Comparison of ENCODE assay signal across 28 cellular contexts in genomic region chr19:29308977-29309520, GRCh38.
DNase-seq lines count a peak whose midpoint lies in the region; ATAC-seq, FAIRE-seq and TF ChIP-seq lines count a peak whose summit lies in the region.
"Had no signal": no experiment of that assay in that cellular context is flagged by ENCODE, and none has a peak within 500 bp of the region (broad histone marks: within the 10 kb centered on the region; RNA-seq: fewer than 3 reads in every experiment).

No MANE protein-coding gene starts in this region.

- TF ChIP-seq EP300 in neural cell (conservative IDR thresholded peaks at IDR 0.05; ENCODE audit: poor library complexity, severe bottlenecking): no peak

- H3K9me2 ChIP-seq in neural cell (ENCODE audit: insufficient read depth, low read length): no peaks in the 10 kb centered on the region

- CTCF ChIA-PET in activated CD4-positive, alpha-beta T cell treated with anti-CD3 and anti-CD28 coated beads for 36 hours (lab: Charles Lee): no interaction called here

- no peaks in the 10 kb centered on the region for H3K4me1 Mint-ChIP-seq in activated CD4-positive, alpha-beta T cell treated with anti-CD3 and anti-CD28 coated beads for 36 hours
- H3K4me1 Mint-ChIP-seq: nephron had no signal

- FAIRE-seq in GM19239 (lab: Jason Lieb, UNC): no peak
- FAIRE-seq: GM12878, small intestine had no signal

- H3K4me2 ChIP-seq in neural cell (ENCODE audit: low read length): peak overlapping the region; percentile 41

- peak overlapping the region; percentile 38 for H3K9ac ChIP-seq in neural cell (ENCODE audit: low read length)

- peak overlapping the region; percentile 54 for H3K4me3 ChIP-seq in neural cell (ENCODE audit: low read length)
- H3K4me3 ChIP-seq: GM12878, SJSA1, upper lobe of right lung had no signal

- peak; percentile 49 for DNase-seq in DMS53 (lab: John Stamatoyannopoulos, UW)
- DNase-seq in DMS53 treated with DMSO at 0.1 percent for 48 hours (lab: John Stamatoyannopoulos, UW; ENCODE audit: unreplicated experiment): no peak
- DNase-seq in NCI-H1436 treated with DMSO at 0.1 percent for 48 hours (lab: John Stamatoyannopoulos, UW): peak; percentile 81
- DNase-seq in NCI-H774 (lab: John Stamatoyannopoulos, UW): peak; percentile 85
- no peak for DNase-seq in GM19239 (ENCODE audit: insufficient read length, low spot score)
- no peak for DNase-seq in activated CD4-positive, alpha-beta T cell treated with anti-CD3 and anti-CD28 coated beads for 36 hours
- DNase-seq: activated CD4-positive, alpha-beta memory T cell treated with anti-CD3 and anti-CD28 coated beads for 36 hours; activated naive CD4-positive, alpha-beta T cell treated with anti-CD3 and anti-CD28 coated beads for 36 hours; activated T-cell treated with anti-CD3 and anti-CD28 coated beads, Interleukin-2, amount 50 U/mL, for 1 hour; AML-193; aorta; Caco-2; erythroblast; foreskin melanocyte; GDM1; NCI-H69; small intestine; stimulated activated CD4-positive, alpha-beta T cell treated with anti-CD3 and anti-CD28 coated beads, Interleukin-4, amount 100 ng/mL, for 24 hours; T-helper 17 cell; upper lobe of right lung; WERI-Rb-1 had no signal

- H3K36me3 ChIP-seq in neural cell (ENCODE audit: insufficient read depth, low read length): no peaks in the 10 kb centered on the region
- H3K36me3 ChIP-seq: SJSA1, upper lobe of right lung, WERI-Rb-1 had no signal

- POLR2A ChIA-PET in activated CD4-positive, alpha-beta T cell treated with anti-CD3 and anti-CD28 coated beads for 36 hours (lab: Charles Lee): no interaction called here

- no peaks in the 10 kb centered on the region for H3K9me3 Mint-ChIP-seq in activated CD4-positive, alpha-beta T cell treated with anti-CD3 and anti-CD28 coated beads for 36 hours (ENCODE audit: low read depth)
- H3K9me3 Mint-ChIP-seq: activated CD4-positive, alpha-beta memory T cell treated with anti-CD3 and anti-CD28 coated beads for 36 hours; activated naive CD4-positive, alpha-beta T cell treated with anti-CD3 and anti-CD28 coated beads for 36 hours; central memory CD8-positive, alpha-beta T cell; nephron had no signal

- no peak for TF ChIP-seq CTCF in neural cell (IDR thresholded peaks at IDR 0.05; ENCODE audit: poor library complexity, severe bottlenecking)

- no peaks in the 10 kb centered on the region for H3K9me3 ChIP-seq in neural cell (ENCODE audit: low read length)
- H3K9me3 ChIP-seq: Caco-2, SJSA1, upper lobe of right lung had no signal

- no peak overlapping the region for H3K27ac ChIP-seq in neural cell (ENCODE audit: low read length)
- H3K27ac ChIP-seq: 22Rv1, SJSA1, upper lobe of right lung, WERI-Rb-1 had no signal

- intact Hi-C loops in activated CD4-positive, alpha-beta T cell treated with anti-CD3 and anti-CD28 coated beads for 36 hours (cut with DNase I, micrococcal nuclease): loop anchor here in 1 of 2 experiments (10.0 kb wide), 1 partner anchor 216 kb away; the partner anchor contains the start of gene VSTM2B

- H3K27me3 ChIP-seq in neural cell (ENCODE audit: insufficient read depth, low read depth, low read length): peaks cover 3% of the 10 kb centered on the region
- H3K27me3 ChIP-seq: SJSA1 had no signal

- TF ChIP-seq RAD21 in neural cell (conservative IDR thresholded peaks at IDR 0.05): no peak

- no peak overlapping the region for H3K4me3 Mint-ChIP-seq in activated CD4-positive, alpha-beta T cell treated with anti-CD3 and anti-CD28 coated beads for 36 hours
- H3K4me3 Mint-ChIP-seq: activated CD4-positive, alpha-beta memory T cell treated with anti-CD3 and anti-CD28 coated beads for 36 hours; activated naive CD4-positive, alpha-beta T cell treated with anti-CD3 and anti-CD28 coated beads for 36 hours; central memory CD8-positive, alpha-beta T cell; nephron; T-helper 17 cell had no signal

- H4K20me1 ChIP-seq in neural cell (ENCODE audit: insufficient read depth): no peaks in the 10 kb centered on the region

- H3K27me3 Mint-ChIP-seq in activated CD4-positive, alpha-beta T cell treated with anti-CD3 and anti-CD28 coated beads for 36 hours: peaks cover 29% of the 10 kb centered on the region

- H3K79me2 ChIP-seq in neural cell (replicated peaks; ENCODE audit: insufficient read depth, low read length): no peaks in the 10 kb centered on the region

- no peaks in the 10 kb centered on the region for H3F3A ChIP-seq in neural cell (ENCODE audit: insufficient read depth, low read length, poor library complexity, severe bottlenecking)

- H3K27ac Mint-ChIP-seq in activated CD4-positive, alpha-beta T cell treated with anti-CD3 and anti-CD28 coated beads for 36 hours: no peak overlapping the region
- H3K27ac Mint-ChIP-seq: activated CD4-positive, alpha-beta memory T cell treated with anti-CD3 and anti-CD28 coated beads for 36 hours; activated naive CD4-positive, alpha-beta T cell treated with anti-CD3 and anti-CD28 coated beads for 36 hours; nephron; T-helper 17 cell had no signal

- no peaks in the 10 kb centered on the region for H3K36me3 Mint-ChIP-seq in activated CD4-positive, alpha-beta T cell treated with anti-CD3 and anti-CD28 coated beads for 36 hours (ENCODE audit: low read depth)
- H3K36me3 Mint-ChIP-seq: activated CD4-positive, alpha-beta memory T cell treated with anti-CD3 and anti-CD28 coated beads for 36 hours had no signal

- ATAC-seq in GM19463 (IDR thresholded peaks at IDR 0.05; ENCODE audit: unreplicated experiment): no peak
- ATAC-seq in activated CD4-positive, alpha-beta T cell treated with anti-CD3 and anti-CD28 coated beads for 36 hours: no peak
- ATAC-seq: GM12878, T-helper 17 cell, upper lobe of right lung had no signal

- no peak overlapping the region for H2AFZ ChIP-seq in neural cell (ENCODE audit: low read depth, low read length)

TF ChIP-seq in neural cell, 6 proteins besides CTCF, POLR2A, EP300 and RAD21:
- TF ChIP-seq EZH2 (IDR thresholded peaks at IDR 0.05; ENCODE audit: borderline replicate concordance, insufficient read depth, low read length, poor library complexity, severe bottlenecking) (no peak), SMC3 (conservative IDR thresholded peaks at IDR 0.05; ENCODE audit: poor library complexity) (peak; percentile 8)

Comparison
In these comparisons a context has a peak if more than half of its experiments do, and no peak if none do; other contexts are left out.
1. DNase-seq: peak in DMS53 (single experiment), NCI-H1436 treated with DMSO at 0.1 percent for 48 hours (single experiment) and NCI-H774 (single experiment); none in DMS53 treated with DMSO at 0.1 percent for 48 hours (single experiment), GM19239 (single experiment) and activated CD4-positive, alpha-beta T cell treated with anti-CD3 and anti-CD28 coated beads for 36 hours (single experiment).